Comparison of ENCODE assay signal across 8 cellular contexts in genomic region chr11:71977743-71978418, GRCh38. TPM values are rescaled to one million over a fixed set of nuclear protein-coding genes. Genes with fewer than 3 reads are reported as not detected.
DNase-seq lines count a peak whose midpoint lies in the region; ATAC-seq and TF ChIP-seq lines count a peak whose summit lies in the region.

No MANE protein-coding gene starts in this region.

- no peak overlapping the region for H3K4me3 Mint-ChIP-seq in CD4-positive, CD25-positive, alpha-beta regulatory T cell
- H3K4me3 Mint-ChIP-seq in activated T-cell treated with anti-CD3 and anti-CD28 coated beads, Interleukin-2, amount 50 U/mL, for 24 hours = no peak overlapping the region

- H3K27ac ChIP-seq in CD4-positive, CD25-positive, alpha-beta regulatory T cell (ENCODE audit: insufficient read depth, low read length, poor library complexity, severe bottlenecking) = no peak overlapping the region
- no peak overlapping the region for H3K27ac ChIP-seq in osteoblast (ENCODE audit: low read depth, low read length)

- H3K4me2 ChIP-seq in osteoblast (ENCODE audit: insufficient read depth, low read length) = no peak overlapping the region

- ATAC-seq in CD4-positive, CD25-positive, alpha-beta regulatory T cell (ENCODE audit: low read depth in 2 of 2) = peak; percentile 61 to 64
- no peak for ATAC-seq in HG03354 (IDR thresholded peaks at IDR 0.05; ENCODE audit: poor library complexity, severe bottlenecking, unreplicated experiment)

- no peaks in the 10 kb centered on the region for H3K9me3 Mint-ChIP-seq in CD4-positive, CD25-positive, alpha-beta regulatory T cell
- no peaks in the 10 kb centered on the region for H3K9me3 Mint-ChIP-seq in activated T-cell treated with anti-CD3 and anti-CD28 coated beads, Interleukin-2, amount 50 U/mL, for 24 hours

- peaks cover 4% of the 10 kb centered on the region for H3K36me3 Mint-ChIP-seq in CD4-positive, CD25-positive, alpha-beta regulatory T cell
- peaks cover 53% of the 10 kb centered on the region for H3K36me3 Mint-ChIP-seq in activated T-cell treated with anti-CD3 and anti-CD28 coated beads, Interleukin-2, amount 50 U/mL, for 24 hours (ENCODE audit: low read depth)

- peaks cover 14% of the 10 kb centered on the region for H3K79me2 ChIP-seq in osteoblast (ENCODE audit: insufficient read depth, low read length)

- no peaks in the 10 kb centered on the region for H3K9me3 ChIP-seq in CD4-positive, CD25-positive, alpha-beta regulatory T cell (ENCODE audit: control insufficient read depth in 2 of 2, low read length in 2 of 2)
- H3K9me3 ChIP-seq in osteoblast (ENCODE audit: low read depth, low read length) = no peaks in the 10 kb centered on the region

- peaks cover 5% of the 10 kb centered on the region for H3K36me3 ChIP-seq in CD4-positive, CD25-positive, alpha-beta regulatory T cell (ENCODE audit: control insufficient read depth, insufficient read depth, low read length)
- peaks cover 16% of the 10 kb centered on the region for H3K36me3 ChIP-seq in osteoblast (ENCODE audit: insufficient read depth, low read length)

- peak; percentile 73 for TF ChIP-seq CTCF in osteoblast (IDR thresholded peaks at IDR 0.05; ENCODE audit: extremely low read depth, low read depth, low read length)

- H3K27me3 Mint-ChIP-seq in CD4-positive, CD25-positive, alpha-beta regulatory T cell = no peaks in the 10 kb centered on the region
- H3K27me3 Mint-ChIP-seq in activated T-cell treated with anti-CD3 and anti-CD28 coated beads, Interleukin-2, amount 50 U/mL, for 24 hours = no peaks in the 10 kb centered on the region

- no peak overlapping the region for H2AFZ ChIP-seq in osteoblast (ENCODE audit: low read length)

- H3K4me3 ChIP-seq in CD4-positive, CD25-positive, alpha-beta regulatory T cell (ENCODE audit: low read depth, low read length) = no peak overlapping the region
- no peak overlapping the region for H3K4me3 ChIP-seq in osteoblast (ENCODE audit: insufficient read depth, low read length)

- peaks cover 0 to 7% (median 2%) of the 10 kb centered on the region in 4 donors for H3K4me1 Mint-ChIP-seq in CD4-positive, CD25-positive, alpha-beta regulatory T cell
- H3K4me1 Mint-ChIP-seq in activated T-cell treated with anti-CD3 and anti-CD28 coated beads, Interleukin-2, amount 50 U/mL, for 24 hours (ENCODE audit: low read depth) = no peaks in the 10 kb centered on the region

- H3K27me3 ChIP-seq in CD4-positive, CD25-positive, alpha-beta regulatory T cell (ENCODE audit: control insufficient read depth, insufficient read depth, low read length) = no peaks in the 10 kb centered on the region
- no peaks in the 10 kb centered on the region for H3K27me3 ChIP-seq in osteoblast (ENCODE audit: insufficient read depth, low read length)

- peak overlapping the region in 1 of 3 donors; percentile 77 for H3K27ac Mint-ChIP-seq in CD4-positive, CD25-positive, alpha-beta regulatory T cell
- H3K27ac Mint-ChIP-seq in activated T-cell treated with anti-CD3 and anti-CD28 coated beads, Interleukin-2, amount 50 U/mL, for 24 hours = no peak overlapping the region

- no peaks in the 10 kb centered on the region for H3K4me1 ChIP-seq in CD4-positive, CD25-positive, alpha-beta regulatory T cell (ENCODE audit: control insufficient read depth, insufficient read depth, low read length, poor library complexity, severe bottlenecking)
- no peaks in the 10 kb centered on the region for H3K4me1 ChIP-seq in osteoblast (ENCODE audit: insufficient read depth, low read length)

- peaks cover 27% of the 10 kb centered on the region for H4K20me1 ChIP-seq in osteoblast (ENCODE audit: insufficient read depth, low read length)

- peak; percentile 20 to 72 (median 54) for DNase-seq in CD4-positive, CD25-positive, alpha-beta regulatory T cell
- DNase-seq in H4 (ENCODE audit: low spot score) (peak; percentile 42), NOMO-1 (lab: John Stamatoyannopoulos, UW; ENCODE audit: unreplicated experiment in 2 of 2) (peak; percentile 75 to 86), fibroblast of the conjunctiva (ENCODE audit: low read depth) (peak; percentile 45), osteoblast (ENCODE audit: insufficient read length, low spot score, missing footprints) (no peak), mesenteric fat pad (ENCODE audit: low spot score) (no peak)
- peak; percentile 38 for DNase-seq in activated T-cell treated with anti-CD3 and anti-CD28 coated beads, Interleukin-2, amount 50 U/mL, for 24 hours

RNA-seq across cellular contexts. Expression of gene IL18BP, which starts 20.8 kb away (rescaled TPM):
- total RNA-seq in CD4-positive, CD25-positive, alpha-beta regulatory T cell = 22.8 TPM
- 10 to 100 TPM; 10.4 to 19.1 (median 12.5) TPM for polyA plus RNA-seq in CD4-positive, CD25-positive, alpha-beta regulatory T cell
- 0.60 and 1.2 TPM in 2 replicates for total RNA-seq in H4 (2014; rRNA removed; shearing (Covaris generic))
- 4.0 and 4.4 TPM in 2 replicates for total RNA-seq in osteoblast
- 13.1 TPM for total RNA-seq in mesenteric fat pad

RNA-seq across cellular contexts. Expression of gene RNF121, which starts 49.0 kb away (rescaled TPM):
- total RNA-seq in CD4-positive, CD25-positive, alpha-beta regulatory T cell = 23.6 TPM
- polyA plus RNA-seq in CD4-positive, CD25-positive, alpha-beta regulatory T cell = 10 to 100 TPM in 2 of 4 donors, 1 to 10 TPM in 2; 8.8 to 13.1 (median 10.2) TPM
- 19.1 and 25.8 TPM in 2 replicates for total RNA-seq in H4 (2014; rRNA removed; shearing (Covaris generic))
- total RNA-seq in osteoblast = 32.1 and 32.2 TPM in 2 replicates
- 27.2 TPM for total RNA-seq in mesenteric fat pad

RNA-seq across cellular contexts. Expression of gene XNDC1N, which starts 49.5 kb away (rescaled TPM):
- total RNA-seq in CD4-positive, CD25-positive, alpha-beta regulatory T cell = 21.7 TPM
- 1 to 10 TPM; 4.7 to 9.6 (median 6.3) TPM for polyA plus RNA-seq in CD4-positive, CD25-positive, alpha-beta regulatory T cell
- total RNA-seq in H4 (2014; rRNA removed; shearing (Covaris generic)) = 1.4 and 2.6 TPM in 2 replicates
- total RNA-seq in osteoblast (8.8 and 9.4 TPM in 2 replicates), mesenteric fat pad (2.9 TPM)

Comparison
In these comparisons a context has a peak if more than half of its experiments do, and no peak if none do; other contexts are left out.
1. DNase-seq: peak in CD4-positive, CD25-positive, alpha-beta regulatory T cell (3 of 3), H4 (single experiment), NOMO-1 (2 of 2), activated T-cell treated with anti-CD3 and anti-CD28 coated beads, Interleukin-2, amount 50 U/mL, for 24 hours (single experiment) and fibroblast of the conjunctiva (single experiment); none in osteoblast (single experiment) and mesenteric fat pad (single experiment).